In genomic region chr6:161798844-161799394, GRCh38 we compare ENCODE assay signal across 36 cellular contexts.
"Had no signal": no experiment of that assay in that cellular context is flagged by ENCODE, and none has a peak within 500 bp of the region (broad histone marks: within the 10 kb centered on the region; RNA-seq: fewer than 3 reads in every experiment).

No MANE protein-coding gene starts in this region.

- FAIRE-seq: astrocyte, TTC549 had no signal

- H3K27ac ChIP-seq: adrenal gland, body of pancreas, brain microvascular endothelial cell, breast epithelium, cardiac muscle cell, VCaP had no signal

- ATAC-seq: activated CD8-positive, alpha-beta T cell treated with anti-CD3 and anti-CD28 coated beads for 36 hours; activated naive CD4-positive, alpha-beta T cell treated with anti-CD3 and anti-CD28 coated beads, Interleukin-2, amount 50 U/mL, for 72 hours; activated T-cell treated with anti-CD3 and anti-CD28 coated beads, Interleukin-2, amount 50 U/mL, for 4 hours; activated T-cell treated with anti-CD3 and anti-CD28 coated beads, Interleukin-2, amount 50 U/mL, for 72 hours; activated T-helper 17 cell treated with anti-CD3 and anti-CD28 coated beads, Interleukin-2, amount 50 U/mL, for 72 hours; body of pancreas had no signal

- H3K36me3 ChIP-seq: adrenal gland, brain microvascular endothelial cell, breast epithelium, cardiac muscle cell had no signal

- H3K27me3 ChIP-seq: adrenal gland, body of pancreas, brain microvascular endothelial cell, breast epithelium, cardiac muscle cell had no signal

- DNase-seq: activated B cell treated with CpG ODN at 0.5 μM for 24 hours; activated CD4-positive, alpha-beta memory T cell treated with anti-CD3 and anti-CD28 coated beads for 36 hours; activated CD4-positive, alpha-beta T cell treated with anti-CD3 and anti-CD28 coated beads for 4 hours; activated CD4-positive, alpha-beta T cell treated with anti-CD3 and anti-CD28 coated beads, Interleukin-2, amount 10 ng/mL, durations not matched to agents 24 days and 14 days; activated CD4-positive, alpha-beta T cell treated with anti-CD3 and anti-CD28 coated beads, Interleukin-2, amount 50 U/mL, for 1 hour; activated CD4-positive, alpha-beta T cell treated with anti-CD3 and anti-CD28 coated beads, Interleukin-2, amount 50 U/mL, for 4 hours; activated CD4-positive, CD25-positive, alpha-beta regulatory T cell treated with anti-CD3 and anti-CD28 coated beads, Interleukin-2, amount 50 U/mL, for 72 hours; activated CD8-positive, alpha-beta memory T cell treated with anti-CD3 and anti-CD28 coated beads, Interleukin-2, amount 50 U/mL, for 4 hours; activated CD8-positive, alpha-beta T cell treated with anti-CD3 and anti-CD28 coated beads for 36 hours; activated effector memory CD4-positive, alpha-beta T cell treated with anti-CD3 and anti-CD28 coated beads, Interleukin-2, amount 50 U/mL, for 16 hours; activated gamma-delta T cell treated with Interleukin-2 at 50 U/mL for 16 hours; activated naive CD4-positive, alpha-beta T cell; activated naive CD4-positive, alpha-beta T cell treated with anti-CD3 and anti-CD28 coated beads for 36 hours; activated naive CD4-positive, alpha-beta T cell treated with anti-CD3 and anti-CD28 coated beads, Interleukin-2, amount 50 U/mL, for 16 hours; activated naive CD8-positive, alpha-beta T cell treated with anti-CD3 and anti-CD28 coated beads for 36 hours; activated T-cell treated with anti-CD3 and anti-CD28 coated beads for 4 hours; activated T-cell treated with anti-CD3 and anti-CD28 coated beads, Interleukin-2, amount 50 U/mL, for 1 hour; activated T-cell treated with anti-CD3 and anti-CD28 coated beads, Interleukin-2, amount 50 U/mL, for 4 hours; activated T-cell treated with anti-CD3 and anti-CD28 coated beads, Interleukin-2, amount 50 U/mL, for 72 hours; adrenal gland; amniotic stem cell; aorta; body of pancreas; brain microvascular endothelial cell; caudate nucleus; cerebellar nuclear complex; T-helper 1 cell; T-helper 2 cell; T-helper 9 cell had no signal

- H3K4me3 ChIP-seq: adrenal gland, body of pancreas, breast epithelium, cardiac muscle cell had no signal

- H3K9me3 ChIP-seq: adrenal gland, body of pancreas, breast epithelium had no signal

- H3K4me1 ChIP-seq: adrenal gland, body of pancreas, breast epithelium had no signal
